Comparison of ENCODE assay signal across 8 cellular contexts in the genomic region with DNA sequence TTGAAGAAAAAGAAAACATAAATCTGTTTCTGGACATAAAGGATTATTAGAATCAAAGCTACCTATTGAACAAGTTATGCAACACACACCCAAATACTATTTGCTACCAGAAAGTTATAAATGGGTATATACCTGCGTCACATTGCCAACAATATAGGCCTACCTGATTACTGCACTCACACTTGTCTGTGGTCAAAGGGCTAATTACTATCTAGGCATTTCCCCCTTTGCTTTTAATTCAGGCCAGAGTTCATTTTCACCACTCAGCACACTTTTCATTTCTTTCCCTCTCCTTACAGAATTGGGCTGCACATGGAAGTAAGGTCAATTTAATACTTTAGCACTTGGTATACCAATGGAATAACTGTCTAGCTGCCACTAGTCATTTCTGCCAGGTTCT. TPM values are rescaled to one million over a fixed set of nuclear protein-coding genes. Genes with fewer than 3 reads are reported as not detected.
DNase-seq lines count a peak whose midpoint lies in the region; ATAC-seq and TF ChIP-seq lines count a peak whose summit lies in the region.

No MANE protein-coding gene starts in this region.

- peak overlapping the region; percentile 79 for H3K4me3 ChIP-seq in effector memory CD4-positive, alpha-beta T cell (ENCODE audit: insufficient read depth, low read depth, low read length, poor library complexity, severe bottlenecking)
- peak overlapping the region; percentile 87 for H3K4me3 ChIP-seq in neuron (ENCODE audit: low read length)

- TF ChIP-seq CTCF in CD4-positive, alpha-beta T cell (IDR thresholded peaks at IDR 0.05) = no peak

- intact Hi-C loops in CD4-positive, alpha-beta T cell (cut with DNase I, micrococcal nuclease) = loop anchor here (2.0 to 10.0 kb wide), 6 partner anchors 83 to 595 kb away; a partner anchor contains a TSS

- no peaks in the 10 kb centered on the region for H3K9me3 ChIP-seq in CD4-positive, alpha-beta T cell (ENCODE audit: control insufficient read depth, low read length)
- H3K9me3 ChIP-seq in effector memory CD4-positive, alpha-beta T cell (ENCODE audit: control insufficient read depth, low read length) = no peaks in the 10 kb centered on the region
- peaks cover 2% of the 10 kb centered on the region for H3K9me3 ChIP-seq in neuron (ENCODE audit: low read length)

- POLR2A ChIA-PET in CD4-positive, alpha-beta T cell (lab: Charles Lee) = interaction anchor here (0.5 kb wide), 1 partner anchor 1780 kb away, joined by 3 read pairs; no protein-coding TSS in a partner anchor

- no peak overlapping the region for H2AFZ ChIP-seq in neuron (ENCODE audit: low read depth, low read length)

- peaks cover 74% of the 10 kb centered on the region for H3K4me1 Mint-ChIP-seq in CD4-positive, alpha-beta T cell (ENCODE audit: low read depth)

- CTCF ChIA-PET in CD4-positive, alpha-beta T cell (lab: Charles Lee) = no interaction called here

- peaks cover 12% of the 10 kb centered on the region for H3K4me1 ChIP-seq in effector memory CD4-positive, alpha-beta T cell (ENCODE audit: control insufficient read depth, insufficient read depth, low read length, poor library complexity, severe bottlenecking)
- H3K4me1 ChIP-seq in neuron (ENCODE audit: insufficient read depth, low read length) = peaks cover 14% of the 10 kb centered on the region

- H3K9me3 Mint-ChIP-seq in CD4-positive, alpha-beta T cell = no peaks in the 10 kb centered on the region

- H3K36me3 ChIP-seq in effector memory CD4-positive, alpha-beta T cell (ENCODE audit: control insufficient read depth, insufficient read depth, low read length) = no peaks in the 10 kb centered on the region
- H3K36me3 ChIP-seq in neuron (ENCODE audit: insufficient read depth, low read length) = no peaks in the 10 kb centered on the region

- peaks cover 7% of the 10 kb centered on the region for H3K36me3 Mint-ChIP-seq in CD4-positive, alpha-beta T cell (ENCODE audit: low read depth)

- H3K27me3 Mint-ChIP-seq in CD4-positive, alpha-beta T cell = no peaks in the 10 kb centered on the region

- no peak for DNase-seq in CD4-positive, alpha-beta T cell
- DNase-seq in NAMALWA (ENCODE audit: low spot score) = peak; percentile 6
- DNase-seq in effector memory CD4-positive, alpha-beta T cell = no peak
- no peak for DNase-seq in GDM1 (lab: John Stamatoyannopoulos, UW)
- no peak for DNase-seq in glomerular visceral epithelial cell (ENCODE audit: extremely low spot score)

- no peak for ATAC-seq in CD4-positive, alpha-beta T cell (ENCODE audit: poor library complexity)
- ATAC-seq in HG03571 (IDR thresholded peaks at IDR 0.05; ENCODE audit: unreplicated experiment) (no peak), HG03342 (IDR thresholded peaks at IDR 0.05; ENCODE audit: unreplicated experiment) (no peak)

- H3K27me3 ChIP-seq in CD4-positive, alpha-beta T cell (ENCODE audit: control insufficient read depth, insufficient read depth, low read length) = no peaks in the 10 kb centered on the region
- H3K27me3 ChIP-seq in effector memory CD4-positive, alpha-beta T cell (replicated peaks; ENCODE audit: control insufficient read depth, insufficient read depth, low read length, poor library complexity, severe bottlenecking) = no peaks in the 10 kb centered on the region
- H3K27me3 ChIP-seq in neuron (ENCODE audit: insufficient read depth, low read length) = no peaks in the 10 kb centered on the region

- H3K27ac ChIP-seq in CD4-positive, alpha-beta T cell (ENCODE audit: low read depth, low read length) = no peak overlapping the region
- no peak overlapping the region for H3K27ac ChIP-seq in effector memory CD4-positive, alpha-beta T cell (ENCODE audit: insufficient read depth, low read length, poor library complexity, severe bottlenecking)

- peak overlapping the region; percentile 92 for H3K27ac Mint-ChIP-seq in CD4-positive, alpha-beta T cell

- H3K4me3 Mint-ChIP-seq in CD4-positive, alpha-beta T cell = peak overlapping the region; percentile 77

RNA-seq across cellular contexts. Expression of a gene that starts 1.7 kb away (rescaled TPM):
- total RNA-seq in CD4-positive, alpha-beta T cell = 10 to 100 TPM; 53.8 to 56.7 TPM
